In genomic region chr6:34439442-34439841, GRCh38 we compare ENCODE assay signal across 23 cellular contexts. TPM values are rescaled to one million over a fixed set of nuclear protein-coding genes. Genes with fewer than 3 reads are reported as not detected.
DNase-seq lines count a peak whose midpoint lies in the region; ATAC-seq, FAIRE-seq and TF ChIP-seq lines count a peak whose summit lies in the region.
"Had no signal": no experiment of that assay in that cellular context is flagged by ENCODE, and none has a peak within 500 bp of the region (broad histone marks: within the 10 kb centered on the region; RNA-seq: fewer than 3 reads in every experiment).

No MANE protein-coding gene starts in this region.

- no peaks in the 10 kb centered on the region for H3K36me3 ChIP-seq in K562 (ENCODE audit: control insufficient read depth, insufficient read depth, low read length)
- H3K36me3 ChIP-seq: BLaER1 treated with 17β-estradiol and CSF1 and Interleukin-3, amounts not matched to agents 10 nM and 100 nM had no signal

- TF ChIP-seq POLR2A in GM12892 (IDR thresholded peaks at IDR 0.05; ENCODE audit: low read depth, low read length): no peak
- TF ChIP-seq POLR2A in K562 (conservative IDR thresholded peaks at IDR 0.05): no peak

- in situ Hi-C loops in K562 (cut with MboI): no loop called here

- TF ChIP-seq CTCF in K562 (IDR thresholded peaks at IDR 0.05 in 2 of 3, conservative IDR thresholded peaks at IDR 0.05 in 1 of 3; ENCODE audit: insufficient read depth in 2 of 3, low read depth in 1 of 3, low read length in 3 of 3): no peak

- H2AFZ ChIP-seq in K562 (ENCODE audit: low read depth, low read length): no peak overlapping the region

- H3K9me3 ChIP-seq in K562 (replicated peaks; ENCODE audit: control insufficient read depth, insufficient read depth, low read depth, low read length): peaks cover 2% of the 10 kb centered on the region; the same call in 1 of the 2 replicates
- H3K9me3 ChIP-seq: A549, Caco-2 had no signal

- CTCF ChIA-PET in K562 (lab: Yijun Ruan, JAX; ENCODE audit: low intra/inter-chr PET ratio): no interaction called here

- H3K27ac Mint-ChIP-seq in activated naive CD4-positive, alpha-beta T cell treated with anti-CD3 and anti-CD28 coated beads, Interleukin-2, amount 50 U/mL, for 24 hours: peak overlapping the region; percentile 8
- H3K27ac Mint-ChIP-seq: B cell; CD4-positive, alpha-beta T cell; CD8-positive, alpha-beta T cell had no signal

- no peak for TF ChIP-seq RAD21 in K562 (CRISPR knock-in tag; conservative IDR thresholded peaks at IDR 0.05 in 1 of 2, IDR thresholded peaks at IDR 0.05 in 1 of 2)

- H4K20me1 ChIP-seq in K562 (replicated peaks; ENCODE audit: control insufficient read depth, insufficient read depth, low read length): no peaks in the 10 kb centered on the region
- H4K20me1 ChIP-seq: BLaER1 treated with 17β-estradiol and CSF1 and Interleukin-3, amounts not matched to agents 10 nM and 100 nM had no signal

- H3K9me1 ChIP-seq in K562 (ENCODE audit: control insufficient read depth, insufficient read depth, low read length): no peaks in the 10 kb centered on the region

- no peak overlapping the region for H3K4me3 Mint-ChIP-seq in activated naive CD4-positive, alpha-beta T cell treated with anti-CD3 and anti-CD28 coated beads, Interleukin-2, amount 50 U/mL, for 24 hours
- H3K4me3 Mint-ChIP-seq: B cell; CD4-positive, alpha-beta T cell; CD8-positive, alpha-beta T cell had no signal

- H3K4me3 ChIP-seq in K562: no peak overlapping the region
- H3K4me3 ChIP-seq: A549; BLaER1 treated with 17β-estradiol and CSF1 and Interleukin-3, amounts not matched to agents 10 nM and 100 nM had no signal

- no peak overlapping the region for H3K9ac ChIP-seq in K562 (ENCODE audit: insufficient read depth in 1 of 2, low read depth in 2 of 2, low read length in 2 of 2)
- H3K9ac ChIP-seq: BLaER1 treated with 17β-estradiol and CSF1 and Interleukin-3, amounts not matched to agents 10 nM and 100 nM had no signal

- intact Hi-C loops in K562 (cut with micrococcal nuclease) (no loop called here), Right ventricle myocardium superior (cut with DNase I) (no loop called here)

- WGBS in K562 (ENCODE audit: insufficient coverage, low coverage, missing lambda C conversion rate): 11% methylated on average over 1 of the region's 3 CpGs

- H3K4me1 Mint-ChIP-seq in activated naive CD4-positive, alpha-beta T cell treated with anti-CD3 and anti-CD28 coated beads, Interleukin-2, amount 50 U/mL, for 24 hours: no peaks in the 10 kb centered on the region

- FAIRE-seq in GM12892 (lab: Jason Lieb, UNC) (peak; percentile 14), K562 (lab: Jason Lieb, UNC) (no peak)
- FAIRE-seq: A549, D721Med, G401.6, GM12891, GM18507 had no signal

- no TSS peak for BruUV-seq in K562 (replicated peaks; lab: Mats Ljungman, UMichigan)

- no peak overlapping the region for H3K4me2 ChIP-seq in K562 (ENCODE audit: insufficient read depth, low read length)
- H3K4me2 ChIP-seq: A549; BLaER1 treated with 17β-estradiol and CSF1 and Interleukin-3, amounts not matched to agents 10 nM and 100 nM had no signal

- ATAC-seq in K562 (no peak), Right ventricle myocardium superior (ENCODE audit: poor library complexity) (no peak)
- ATAC-seq: A549; CD8-positive, alpha-beta T cell had no signal

- TF ChIP-seq EP300 in K562 (IDR thresholded peaks at IDR 0.05; ENCODE audit: low read length): no peak

- H3K27me3 Mint-ChIP-seq in activated naive CD4-positive, alpha-beta T cell treated with anti-CD3 and anti-CD28 coated beads, Interleukin-2, amount 50 U/mL, for 24 hours: no peaks in the 10 kb centered on the region
- H3K27me3 Mint-ChIP-seq: B cell; CD4-positive, alpha-beta T cell had no signal

- H3K4me1 ChIP-seq in K562 (replicated peaks in 1 of 2; ENCODE audit: control insufficient read depth in 2 of 2, insufficient read depth in 2 of 2, low read length in 2 of 2): no peaks in the 10 kb centered on the region
- H3K4me1 ChIP-seq: A549, Caco-2 had no signal

- no peaks in the 10 kb centered on the region for H3K79me2 ChIP-seq in K562 (ENCODE audit: control insufficient read depth, insufficient read depth, low read length)

- H3K27me3 ChIP-seq in K562 (ENCODE audit: control insufficient read depth in 2 of 2, insufficient read depth in 2 of 2, low read length in 2 of 2): no peaks in the 10 kb centered on the region
- H3K27me3 ChIP-seq: BLaER1 treated with 17β-estradiol and CSF1 and Interleukin-3, amounts not matched to agents 10 nM and 100 nM had no signal

- H3K27ac ChIP-seq in K562 (ENCODE audit: extremely low read depth, low read depth, low read length): no peak overlapping the region
- H3K27ac ChIP-seq: 22Rv1; A549; BLaER1 treated with 17β-estradiol and CSF1 and Interleukin-3, amounts not matched to agents 10 nM and 100 nM; C4-2B had no signal

- no peaks in the 10 kb centered on the region for H3K9me3 Mint-ChIP-seq in activated naive CD4-positive, alpha-beta T cell treated with anti-CD3 and anti-CD28 coated beads, Interleukin-2, amount 50 U/mL, for 24 hours
- H3K9me3 Mint-ChIP-seq: CD4-positive, alpha-beta T cell; CD8-positive, alpha-beta T cell had no signal

- DNase-seq in activated naive CD4-positive, alpha-beta T cell treated with anti-CD3 and anti-CD28 coated beads, Interleukin-2, amount 50 U/mL, for 16 hours: no peak
- DNase-seq in GM12892 (ENCODE audit: insufficient read length) (no peak), K562 (ENCODE audit: extremely low read depth in 1 of 4, low spot score in 3 of 4) (peak in 1 of 4 experiments; percentile 5), Right ventricle myocardium superior (no peak)
- no peak for DNase-seq in activated CD8-positive, alpha-beta memory T cell treated with anti-CD3 and anti-CD28 coated beads, Interleukin-2, amount 50 U/mL, for 4 hours
- DNase-seq: AML-193; Caco-2; Calu3; CD4-positive, alpha-beta T cell; CD8-positive, alpha-beta T cell; DMS79 treated with DMSO at 0.1 percent for 48 hours; GF-D8 had no signal

- H3K36me3 Mint-ChIP-seq in activated naive CD4-positive, alpha-beta T cell treated with anti-CD3 and anti-CD28 coated beads, Interleukin-2, amount 50 U/mL, for 24 hours: no peaks in the 10 kb centered on the region
- H3K36me3 Mint-ChIP-seq: CD8-positive, alpha-beta T cell had no signal

- POLR2A ChIA-PET in K562 (lab: Yijun Ruan, JAX): interaction anchor here (0.7 to 1.1 kb wide), 2 partner anchors 10 to 35 kb away, joined by 3 read pairs; no protein-coding TSS in a partner anchor

RNA-seq across cellular contexts. Expression of gene RPS10, which starts 13.6 kb away (rescaled TPM):
- polyA plus RNA-seq in GM12892 (2012; ENCODE audit: missing spikeins): 4,762 TPM
- 244 and 499 TPM in 2 replicates for total RNA-seq in K562 (2011; cell fraction: chromatin; rRNA removed; ENCODE audit: low replicate concordance)
- 961 and 1,244 TPM in 2 replicates for total RNA-seq in K562 (2011; cell fraction: nucleolus; rRNA removed)
- 1,028 and 1,732 TPM in 2 replicates for total RNA-seq in K562 (2011; cell fraction: nucleoplasm; rRNA removed)
- 3,907 and 4,273 TPM in 2 replicates for total RNA-seq in K562 (2014; rRNA removed)
- 2,809 and 3,197 TPM in 2 replicates for total RNA-seq in K562 (2014; rRNA removed; fragmentation: Illumina TruSeq; extraction: Trizol)
- 3,578 and 3,876 TPM in 2 replicates for total RNA-seq in K562 (2015; rRNA removed; fragmentation: Illumina TruSeq; extraction: Trizol)
- 3,062 and 3,200 TPM in 2 replicates for total RNA-seq in K562 (2021)
- polyA plus RNA-seq in K562 (2011; rRNA removed): 5,201 and 6,397 TPM in 2 replicates
- 12,487 and 14,962 TPM in 2 replicates for polyA plus RNA-seq in K562 (2011; cell fraction: cytosol; rRNA removed)
- polyA plus RNA-seq in K562 (2011; cell fraction: nucleus; rRNA removed): 1,847 and 2,630 TPM in 2 replicates
- polyA plus RNA-seq in K562 (2012): 4,197 and 5,822 TPM in 2 replicates
- polyA plus RNA-seq in K562 (2014; fragmentation: Illumina TruSeq; extraction: Trizol): 4,753 and 5,213 TPM in 2 replicates
- polyA plus RNA-seq in K562 (2014; fragmentation: Nextera tagmentation; extraction: Ambion mirVana): 1,000 to 10,000 TPM; 2,680 to 3,048 TPM
- polyA plus RNA-seq in K562 (2014; rRNA removed): 4,615 and 5,251 TPM in 2 replicates
- polyA minus RNA-seq in K562 (2011; rRNA and poly(A)+ RNA removed): 2,379 and 2,522 TPM in 2 replicates
- polyA minus RNA-seq in K562 (2011; cell fraction: cytosol; rRNA and poly(A)+ RNA removed): 976 and 1,028 TPM in 2 replicates
- polyA minus RNA-seq in K562 (2011; cell fraction: nucleus; rRNA and poly(A)+ RNA removed): 203 and 375 TPM in 2 replicates
- 638 TPM for total RNA-seq in Right ventricle myocardium superior

RNA-seq across cellular contexts. Expression of gene PACSIN1, which starts 26.4 kb away (rescaled TPM):
- polyA plus RNA-seq in GM12892 (2012; ENCODE audit: missing spikeins): 0.06 TPM
- total RNA-seq in K562 (2011; cell fraction: chromatin; rRNA removed; ENCODE audit: low replicate concordance): 1.5 and 2.1 TPM in 2 replicates
- total RNA-seq in K562 (2011; cell fraction: nucleolus; rRNA removed): 1.2 and 1.3 TPM in 2 replicates
- total RNA-seq in K562 (2011; cell fraction: nucleoplasm; rRNA removed): 0.99 and 1.1 TPM in 2 replicates
- total RNA-seq in K562 (2014; rRNA removed): 0.41 and 0.45 TPM in 2 replicates
- 0.10 and 0.29 TPM in 2 replicates for total RNA-seq in K562 (2014; rRNA removed; fragmentation: Illumina TruSeq; extraction: Trizol)
- total RNA-seq in K562 (2015; rRNA removed; fragmentation: Illumina TruSeq; extraction: Trizol): 0.22 and 0.23 TPM in 2 replicates
- 0.98 and 1.7 TPM in 2 replicates for total RNA-seq in K562 (2021)
- 1.1 and 1.4 TPM in 2 replicates for polyA plus RNA-seq in K562 (2011; rRNA removed)
- 1.2 and 1.6 TPM in 2 replicates for polyA plus RNA-seq in K562 (2011; cell fraction: cytosol; rRNA removed)
- polyA plus RNA-seq in K562 (2011; cell fraction: nucleus; rRNA removed): 2.2 and 3.4 TPM in 2 replicates
- 0.90 and 1.2 TPM in 2 replicates for polyA plus RNA-seq in K562 (2012)
- 0.79 and 1.4 TPM in 2 replicates for polyA plus RNA-seq in K562 (2014; fragmentation: Illumina TruSeq; extraction: Trizol)
- polyA plus RNA-seq in K562 (2014; fragmentation: Nextera tagmentation; extraction: Ambion mirVana): under 1 TPM; 0.01 to 0.03 TPM
- polyA plus RNA-seq in K562 (2014; rRNA removed): 0.98 and 1.2 TPM in 2 replicates
- 0.98 and 1.1 TPM in 2 replicates for polyA minus RNA-seq in K562 (2011; rRNA and poly(A)+ RNA removed)
- polyA minus RNA-seq in K562 (2011; cell fraction: cytosol; rRNA and poly(A)+ RNA removed): 0.95 and 1.7 TPM in 2 replicates
- polyA minus RNA-seq in K562 (2011; cell fraction: nucleus; rRNA and poly(A)+ RNA removed): 0.67 and 1.9 TPM in 2 replicates
- 11.3 TPM for total RNA-seq in Right ventricle myocardium superior
- total RNA-seq: A172 had no signal

RNA-seq across cellular contexts. Expression of gene NUDT3, which starts 47.0 kb away (rescaled TPM):
- 4.6 TPM for polyA plus RNA-seq in GM12892 (2012; ENCODE audit: missing spikeins)
- 19.3 and 42.2 TPM in 2 replicates for total RNA-seq in K562 (2011; cell fraction: chromatin; rRNA removed; ENCODE audit: low replicate concordance)
- 17.3 and 21.3 TPM in 2 replicates for total RNA-seq in K562 (2011; cell fraction: nucleolus; rRNA removed)
- total RNA-seq in K562 (2011; cell fraction: nucleoplasm; rRNA removed): 38.4 and 67.7 TPM in 2 replicates
- 47.3 and 51.0 TPM in 2 replicates for total RNA-seq in K562 (2014; rRNA removed)
- total RNA-seq in K562 (2014; rRNA removed; fragmentation: Illumina TruSeq; extraction: Trizol): 61.8 and 70.8 TPM in 2 replicates
- total RNA-seq in K562 (2015; rRNA removed; fragmentation: Illumina TruSeq; extraction: Trizol): 57.2 and 59.8 TPM in 2 replicates
- total RNA-seq in K562 (2021): 49.8 and 56.4 TPM in 2 replicates
- polyA plus RNA-seq in K562 (2011; rRNA removed): 68.5 and 81.2 TPM in 2 replicates
- 29.2 and 49.7 TPM in 2 replicates for polyA plus RNA-seq in K562 (2011; cell fraction: cytosol; rRNA removed)
- polyA plus RNA-seq in K562 (2011; cell fraction: nucleus; rRNA removed): 20.7 and 29.1 TPM in 2 replicates
- polyA plus RNA-seq in K562 (2012): 15.2 and 19.2 TPM in 2 replicates
- 54.8 and 56.0 TPM in 2 replicates for polyA plus RNA-seq in K562 (2014; fragmentation: Illumina TruSeq; extraction: Trizol)
- polyA plus RNA-seq in K562 (2014; fragmentation: Nextera tagmentation; extraction: Ambion mirVana): 10 to 100 TPM in 1 of 2 experiments, 1 to 10 TPM in 1; 5.4 to 57.7 TPM
- polyA plus RNA-seq in K562 (2014; rRNA removed): 54.4 and 56.8 TPM in 2 replicates
- 105 and 133 TPM in 2 replicates for polyA minus RNA-seq in K562 (2011; rRNA and poly(A)+ RNA removed)
- polyA minus RNA-seq in K562 (2011; cell fraction: cytosol; rRNA and poly(A)+ RNA removed): 46.1 and 59.9 TPM in 2 replicates
- 9.4 and 18.1 TPM in 2 replicates for polyA minus RNA-seq in K562 (2011; cell fraction: nucleus; rRNA and poly(A)+ RNA removed)
- total RNA-seq in Right ventricle myocardium superior: 49.6 TPM
